In genomic region chr2:179268277-179268935, GRCh38 we compare ENCODE assay signal across 10 cellular contexts. TPM values are rescaled to one million over a fixed set of nuclear protein-coding genes. Genes with fewer than 3 reads are reported as not detected.
A peak's percentile ranks its signal among the peaks of the same experiment; 100 is the strongest.
DNase-seq lines count a peak whose midpoint lies in the region; FAIRE-seq and TF ChIP-seq lines count a peak whose summit lies in the region.
"Had no signal": no experiment of that assay in that cellular context is flagged by ENCODE, and none has a peak within 500 bp of the region (broad histone marks: within the 10 kb centered on the region; RNA-seq: fewer than 3 reads in every experiment).

No MANE protein-coding gene starts in this region.

- no peaks in the 10 kb centered on the region for H3K9me3 ChIP-seq in colonic mucosa

- no peaks in the 10 kb centered on the region for H3K36me3 ChIP-seq in colonic mucosa
- H3K36me3 ChIP-seq: cardiac muscle cell had no signal

- H3K9ac ChIP-seq in colonic mucosa (ENCODE audit: low read depth in 2 of 2, low read length in 2 of 2), result no peak overlapping the region

- H3K27ac ChIP-seq in colonic mucosa, result no peak overlapping the region
- H3K27ac ChIP-seq: cardiac muscle cell had no signal

- in situ Hi-C loops in GM13977 (cut with MboI; ENCODE audit: low pct_unique_long_range_greater_than_20kb, low sequenced_read_pairs, unreplicated experiment), result no loop called here

- TF ChIP-seq POLR2A in H54 (IDR thresholded peaks at IDR 0.05; ENCODE audit: low read depth, low read length), result no peak

- intact Hi-C loops in colonic mucosa (cut with DNase I), result no loop called here

- peak; percentile 37 for DNase-seq in GM13977 (ENCODE audit: low spot score)
- peak; percentile 42 for DNase-seq in H54 (ENCODE audit: insufficient read length, low spot score)
- peak; percentile 91 for DNase-seq in NCI-H69 (lab: John Stamatoyannopoulos, UW)
- peak; percentile 32 for DNase-seq in foreskin melanocyte
- DNase-seq in NCI-H1694 treated with DMSO at 0.1 percent for 48 hours (lab: John Stamatoyannopoulos, UW), result no peak
- DNase-seq in colonic mucosa, result no peak
- DNase-seq in DMS114 treated with DMSO at 0.1 percent for 48 hours (lab: John Stamatoyannopoulos, UW; ENCODE audit: unreplicated experiment), result no peak
- no peak for DNase-seq in HuH-7 (ENCODE audit: low spot score)

- H3K4me1 ChIP-seq in colonic mucosa, result peaks cover 5% of the 10 kb centered on the region

- H3K4me3 ChIP-seq in colonic mucosa, result no peak overlapping the region
- H3K4me3 ChIP-seq: cardiac muscle cell, skin epidermis had no signal

- H3K27me3 ChIP-seq in colonic mucosa, result no peaks in the 10 kb centered on the region
- H3K27me3 ChIP-seq: cardiac muscle cell had no signal

- FAIRE-seq in H54 (lab: Jason Lieb, UNC), result peak; percentile 91

- TF ChIP-seq CTCF in GM13977 (IDR thresholded peaks at IDR 0.05; ENCODE audit: extremely low read depth, insufficient read depth, missing control alignments), result no peak
- TF ChIP-seq CTCF in colonic mucosa (IDR thresholded peaks at IDR 0.05), result no peak

RNA-seq across cellular contexts. Expression of gene SESTD1, which starts 3.8 kb away (rescaled TPM):
- total RNA-seq in colonic mucosa, result 10 to 100 TPM; 25.5 to 41.3 TPM

Comparison
In these comparisons a context has a peak if more than half of its experiments do, and no peak if none do; other contexts are left out.
1. DNase-seq: peak in GM13977 (single experiment), H54 (single experiment), NCI-H69 (single experiment) and foreskin melanocyte (single experiment); none in NCI-H1694 treated with DMSO at 0.1 percent for 48 hours (single experiment), colonic mucosa (single experiment), DMS114 treated with DMSO at 0.1 percent for 48 hours (single experiment) and HuH-7 (single experiment).